In the genomic region with DNA sequence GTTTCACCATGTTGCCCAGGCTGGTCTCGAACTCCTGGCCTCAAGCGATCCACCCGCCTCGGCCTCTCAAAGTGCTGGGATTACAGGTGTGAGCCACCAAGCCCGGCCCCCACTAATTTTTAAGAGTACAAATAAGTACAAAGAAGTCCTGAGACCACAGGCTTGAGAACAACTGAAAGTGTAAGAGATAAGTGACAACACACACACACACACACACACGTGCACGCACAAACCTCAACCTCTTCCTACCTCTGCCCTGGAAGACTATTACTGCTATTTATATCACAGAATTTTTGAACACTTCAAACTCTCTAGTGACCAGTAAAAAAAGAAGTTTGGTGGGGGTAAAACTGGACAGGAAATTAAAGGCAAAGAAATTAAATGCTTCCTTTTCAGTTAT, we compare ENCODE assay signal across 16 cellular contexts. TPM values are rescaled to one million over a fixed set of nuclear protein-coding genes. Genes with fewer than 3 reads are reported as not detected.
DNase-seq lines count a peak whose midpoint lies in the region; ATAC-seq and TF ChIP-seq lines count a peak whose summit lies in the region.
"Had no signal": no experiment of that assay in that cellular context is flagged by ENCODE, and none has a peak within 500 bp of the region (broad histone marks: within the 10 kb centered on the region; RNA-seq: fewer than 3 reads in every experiment).

No MANE protein-coding gene starts in this region.

- DNase-seq in left ventricle myocardium superior (peak; percentile 28), cardiac septum (ENCODE audit: low spot score) (no peak), OCI-LY7 (ENCODE audit: low spot score) (no peak), chondrocyte (ENCODE audit: low spot score) (no peak), SW480 (ENCODE audit: low spot score) (no peak), SIG-M5 treated with dmso at 0.1 percent for 504 hours (lab: John Stamatoyannopoulos, UW; ENCODE audit: unreplicated experiment) (no peak), caudate nucleus (lab: John Stamatoyannopoulos, UW) (no peak)
- DNase-seq: DMS53; effector CD8-positive, alpha-beta T cell; head of caudate nucleus; naive thymus-derived CD8-positive, alpha-beta T cell; NCI-H1092 treated with DMSO at 0.1 percent for 48 hours; RPMI8226; spleen had no signal

- peaks cover 73% of the 10 kb centered on the region for H3K36me3 ChIP-seq in OCI-LY7 (ENCODE audit: insufficient read depth, low read length)
- H3K36me3 ChIP-seq: spleen had no signal

- no peaks in the 10 kb centered on the region for H3K9me2 ChIP-seq in OCI-LY7 (ENCODE audit: insufficient read depth, low read length)

- peak; percentile 48 for ATAC-seq in left ventricle myocardium superior
- ATAC-seq: naive thymus-derived CD8-positive, alpha-beta T cell had no signal

- H3K9me3 Mint-ChIP-seq in chondrocyte (ENCODE audit: low read depth) = no peaks in the 10 kb centered on the region

- no TSS peak for BruUV-seq in OCI-LY7 (replicated peaks; lab: Mats Ljungman, UMichigan)

- H4K20me1 ChIP-seq in OCI-LY7 (ENCODE audit: insufficient read depth, low read length) = peaks cover 21% of the 10 kb centered on the region; the same call in 1 of the 2 replicates

- CTCF ChIA-PET in OCI-LY7 (lab: Charles Lee; ENCODE audit: unreplicated experiment) = no interaction called here

- H3K4me3 ChIP-seq in OCI-LY7 (ENCODE audit: low read depth, low read length, poor library complexity, severe bottlenecking) = no peak overlapping the region
- H3K4me3 ChIP-seq: spleen had no signal

- H3K4me1 Mint-ChIP-seq in chondrocyte (ENCODE audit: low read depth) = peaks cover 51% of the 10 kb centered on the region

- POLR2A ChIA-PET in OCI-LY7 (lab: Charles Lee) = no interaction called here

- H3K9me3 ChIP-seq in OCI-LY7 (ENCODE audit: low read length) = no peaks in the 10 kb centered on the region
- H3K9me3 ChIP-seq: spleen had no signal

- peaks cover 25% of the 10 kb centered on the region for H3K4me1 ChIP-seq in OCI-LY7 (ENCODE audit: insufficient read depth, low read length, poor library complexity, severe bottlenecking)

- H3K79me2 ChIP-seq in OCI-LY7 (ENCODE audit: insufficient read depth, low read depth, low read length) = peaks cover 95% of the 10 kb centered on the region

- TF ChIP-seq CTCF in OCI-LY7 (conservative IDR thresholded peaks at IDR 0.05; ENCODE audit: low read length) (no peak), chondrocyte (IDR thresholded peaks at IDR 0.05) (no peak)

- H3K27ac ChIP-seq in OCI-LY7 (ENCODE audit: low read depth, low read length, poor library complexity, severe bottlenecking) (no peak overlapping the region), caudate nucleus (ENCODE audit: low read depth, low read length) (no peak overlapping the region)
- H3K27ac ChIP-seq: KMS-11, VCaP had no signal

- peaks cover 6% of the 10 kb centered on the region for H3K36me3 Mint-ChIP-seq in chondrocyte (ENCODE audit: low read depth)

- H3K4me3 Mint-ChIP-seq in chondrocyte (ENCODE audit: unreplicated experiment) = no peak overlapping the region

- H3K27me3 Mint-ChIP-seq in chondrocyte (ENCODE audit: low read depth) = no peaks in the 10 kb centered on the region
- H3K27me3 Mint-ChIP-seq: naive thymus-derived CD8-positive, alpha-beta T cell had no signal

- H3K27ac Mint-ChIP-seq in chondrocyte (ENCODE audit: unreplicated experiment) = peak overlapping the region; percentile 82

- no peak overlapping the region for H2AFZ ChIP-seq in OCI-LY7 (ENCODE audit: low read length)

- 0 out of 2 replicates have a peak overlapping the region, but pooled peaks have one; percentile 24 for H3K4me2 ChIP-seq in OCI-LY7 (ENCODE audit: low read length)

- intact Hi-C loops in left ventricle myocardium superior (cut with micrococcal nuclease) (no loop called here), cardiac septum (cut with DNase I) (no loop called here), OCI-LY7 (cut with micrococcal nuclease; ENCODE audit: unreplicated experiment) (no loop called here)

RNA-seq across cellular contexts. Expression of gene KLHL15, which starts 7.5 kb away (rescaled TPM):
- total RNA-seq in left ventricle myocardium superior = 6.5 TPM
- total RNA-seq in cardiac septum = 5.1 TPM
- total RNA-seq in OCI-LY7 (2014; rRNA removed; shearing (Covaris generic)) = 10.8 and 13.4 TPM in 2 replicates
- total RNA-seq in OCI-LY7 (2022) = 13.8 and 16.6 TPM in 2 replicates
- 13.7 to 15.5 TPM (median 13.9 TPM) in 3 replicates for total RNA-seq in chondrocyte

RNA-seq across cellular contexts. Expression of gene EIF2S3, which starts 35.3 kb away (rescaled TPM):
- total RNA-seq in left ventricle myocardium superior = 76.8 TPM
- total RNA-seq in cardiac septum = 105 TPM
- total RNA-seq in OCI-LY7 (2014; rRNA removed; shearing (Covaris generic)) = 231 and 243 TPM in 2 replicates
- 405 and 440 TPM in 2 replicates for total RNA-seq in OCI-LY7 (2022)
- total RNA-seq in chondrocyte = 241 to 295 TPM (median 288 TPM) in 3 replicates
